8 cellular contexts compared by ENCODE assay signal in genomic region chr15:80404057-80404718, GRCh38. TPM values are rescaled to one million over a fixed set of nuclear protein-coding genes. Genes with fewer than 3 reads are reported as not detected.
DNase-seq lines count a peak whose midpoint lies in the region; ATAC-seq and TF ChIP-seq lines count a peak whose summit lies in the region.

TSS of gene ARNT2 (plus strand) at chr15:80404382. CDS start at chr15:80404516, 134 bp downstream.

- CTCF ChIA-PET in T-cell (lab: Charles Lee): no interaction called here

- peaks cover 67% of the 10 kb centered on the region for H3K27me3 Mint-ChIP-seq in T-helper 2 cell treated with Interferon-gamma antibody and Interleukin-4, amounts not matched to agents 5 μg/mL and 100 μg/mL, for 36 hours (ENCODE audit: low read depth)
- H3K27me3 Mint-ChIP-seq in T-cell: peaks cover 60 to 75% of the 10 kb centered on the region in 2 donors

- H3K4me3 Mint-ChIP-seq in T-helper 2 cell treated with Interferon-gamma antibody and Interleukin-4, amounts not matched to agents 5 μg/mL and 100 μg/mL, for 36 hours: peak within 1 kb of the TSS; percentile 6
- H3K4me3 Mint-ChIP-seq in T-cell: peak within 1 kb of the TSS in 2 of 3 donors; percentile 3 to 33

- H3K4me1 ChIP-seq in foreskin keratinocyte: no peaks in the 10 kb centered on the region

- no peak within 1 kb of the TSS for H3K27ac ChIP-seq in foreskin keratinocyte

- peaks cover 85% of the 10 kb centered on the region for H3K27me3 ChIP-seq in foreskin keratinocyte

- no peaks in the 10 kb centered on the region for H3K9me3 Mint-ChIP-seq in T-helper 2 cell treated with Interferon-gamma antibody and Interleukin-4, amounts not matched to agents 5 μg/mL and 100 μg/mL, for 36 hours
- H3K9me3 Mint-ChIP-seq in T-cell: no peaks in the 10 kb centered on the region

- ATAC-seq in T-cell (replicated peaks in 1 of 4) (no peak), foreskin keratinocyte (peak; percentile 53), omental fat pad (ENCODE audit: low FRiP score) (peak; percentile 49), GM19328 (IDR thresholded peaks at IDR 0.05; ENCODE audit: unreplicated experiment) (no peak), HG02840 (IDR thresholded peaks at IDR 0.05; ENCODE audit: low FRiP score, unreplicated experiment) (no peak)

- no peak for DNase-seq in T-helper 2 cell treated with Interferon-gamma antibody and Interleukin-4, amounts not matched to agents 5 μg/mL and 100 μg/mL, for 36 hours (ENCODE audit: low spot score)
- DNase-seq in T-helper 2 cell: no peak
- no peak for DNase-seq in T-cell
- no peak for DNase-seq in foreskin keratinocyte
- no peak for DNase-seq in omental fat pad (ENCODE audit: low spot score)
- DNase-seq in NCI-H2107 (lab: John Stamatoyannopoulos, UW): no peak

- H3K27ac Mint-ChIP-seq in T-helper 2 cell treated with Interferon-gamma antibody and Interleukin-4, amounts not matched to agents 5 μg/mL and 100 μg/mL, for 36 hours: no peak within 1 kb of the TSS
- H3K27ac Mint-ChIP-seq in T-cell: no peak within 1 kb of the TSS

- POLR2A ChIA-PET in T-cell (lab: Charles Lee): no interaction called here

- TF ChIP-seq CTCF in foreskin keratinocyte (conservative IDR thresholded peaks at IDR 0.05) (no peak), omental fat pad (IDR thresholded peaks at IDR 0.05) (no peak)

- no peaks in the 10 kb centered on the region for H3K4me1 Mint-ChIP-seq in T-helper 2 cell treated with Interferon-gamma antibody and Interleukin-4, amounts not matched to agents 5 μg/mL and 100 μg/mL, for 36 hours (ENCODE audit: low read depth)
- peaks cover 0 to 5% (median 4%) of the 10 kb centered on the region in 3 donors for H3K4me1 Mint-ChIP-seq in T-cell

- H3K36me3 Mint-ChIP-seq in T-helper 2 cell treated with Interferon-gamma antibody and Interleukin-4, amounts not matched to agents 5 μg/mL and 100 μg/mL, for 36 hours (ENCODE audit: low read depth): no peaks in the 10 kb centered on the region
- no peaks in the 10 kb centered on the region for H3K36me3 Mint-ChIP-seq in T-cell

RNA-seq across cellular contexts. Expression of gene ARNT2, which starts in this region (rescaled TPM):
- under 1 TPM in 1 of 5 donors, not detected in 4; 0.18 TPM for total RNA-seq in T-cell
- 0.24 and 0.25 TPM in 2 replicates for total RNA-seq in foreskin keratinocyte
- polyA plus RNA-seq in foreskin keratinocyte: 0.21 and 0.25 TPM in 2 replicates
- 1 to 10 TPM; 3.1 to 7.4 (median 3.4) TPM for total RNA-seq in omental fat pad

Comparison
In these comparisons a context has a peak if more than half of its experiments do, and no peak if none do; other contexts are left out.
1. Peak in ATAC-seq in foreskin keratinocyte; RNA of the gene not detected or under 1 TPM.